9 cellular contexts compared by ENCODE assay signal in genomic region chr12:54385251-54385914, GRCh38.
DNase-seq lines count a peak whose midpoint lies in the region; ATAC-seq lines count a peak whose summit lies in the region.
"Had no signal": no experiment of that assay in that cellular context is flagged by ENCODE, and none has a peak within 500 bp of the region (broad histone marks: within the 10 kb centered on the region; RNA-seq: fewer than 3 reads in every experiment).

No MANE protein-coding gene starts in this region.

- peak overlapping the region; percentile 25; the same call in 1 of the 2 replicates for H3K27ac ChIP-seq in HUES6 (ENCODE audit: low read depth, low read length)

- H3K9me3 Mint-ChIP-seq in stimulated activated memory B cell treated with anti-CD40 and anti-IgM and Interleukin-4, amounts not matched to agents 10 μg/mL and 1 μg/mL and 100 μg/mL, for 72 hours = no peaks in the 10 kb centered on the region

- no peak overlapping the region for H3K9ac ChIP-seq in HUES6 (ENCODE audit: low read length)

- peaks cover 9% of the 10 kb centered on the region for H3K36me3 ChIP-seq in HUES6 (ENCODE audit: control insufficient read depth, insufficient read depth, low read length)

- H3K36me3 Mint-ChIP-seq in stimulated activated memory B cell treated with anti-CD40 and anti-IgM and Interleukin-4, amounts not matched to agents 10 μg/mL and 1 μg/mL and 100 μg/mL, for 72 hours = no peaks in the 10 kb centered on the region

- H3K4me3 Mint-ChIP-seq in stimulated activated memory B cell treated with anti-CD40 and anti-IgM and Interleukin-4, amounts not matched to agents 10 μg/mL and 1 μg/mL and 100 μg/mL, for 72 hours = peak overlapping the region; percentile 35

- H3K4me3 ChIP-seq in HUES6 (ENCODE audit: low read depth, low read length) = peak overlapping the region; percentile 35

- H3K27me3 ChIP-seq in HUES6 (ENCODE audit: control insufficient read depth, insufficient read depth, low read length) = no peaks in the 10 kb centered on the region

- DNase-seq in germinal center (ENCODE audit: low spot score) = peak; percentile 51
- no peak for DNase-seq in GOT3 (lab: John Stamatoyannopoulos, UW)
- no peak for DNase-seq in D341Med (ENCODE audit: low spot score)
- DNase-seq: stimulated activated CD4-positive, alpha-beta T cell treated with anti-CD3 and anti-CD28 coated beads, Interleukin-2, amount 100 ng/mL, for 48 hours had no signal

- ATAC-seq in GM19351 (IDR thresholded peaks at IDR 0.05; ENCODE audit: unreplicated experiment) (peak; percentile 75), GM21717 (IDR thresholded peaks at IDR 0.05; ENCODE audit: unreplicated experiment) (no peak), HG03139 (IDR thresholded peaks at IDR 0.05; ENCODE audit: unreplicated experiment) (no peak)
- peak; percentile 70 for ATAC-seq in stimulated activated memory B cell treated with anti-CD40 and anti-IgM and Interleukin-4, amounts not matched to agents 10 μg/mL and 1 μg/mL and 100 μg/mL, for 72 hours

- H3K27ac Mint-ChIP-seq in stimulated activated memory B cell treated with anti-CD40 and anti-IgM and Interleukin-4, amounts not matched to agents 10 μg/mL and 1 μg/mL and 100 μg/mL, for 72 hours = peak overlapping the region; percentile 67

- H3K4me1 ChIP-seq in HUES6 (ENCODE audit: control insufficient read depth, insufficient read depth, low read length) = peaks cover 67% of the 10 kb centered on the region

- peaks cover 56% of the 10 kb centered on the region for H3K4me1 Mint-ChIP-seq in stimulated activated memory B cell treated with anti-CD40 and anti-IgM and Interleukin-4, amounts not matched to agents 10 μg/mL and 1 μg/mL and 100 μg/mL, for 72 hours

- no peaks in the 10 kb centered on the region for H3K27me3 Mint-ChIP-seq in stimulated activated memory B cell treated with anti-CD40 and anti-IgM and Interleukin-4, amounts not matched to agents 10 μg/mL and 1 μg/mL and 100 μg/mL, for 72 hours

- H3K9me3 ChIP-seq in HUES6 (ENCODE audit: control insufficient read depth, insufficient read depth, low read depth, low read length) = no peaks in the 10 kb centered on the region

Comparison
In these comparisons a context has a peak if more than half of its experiments do, and no peak if none do; other contexts are left out.
1. ATAC-seq: peak in GM19351 (single experiment) and stimulated activated memory B cell treated with anti-CD40 and anti-IgM and Interleukin-4, amounts not matched to agents 10 μg/mL and 1 μg/mL and 100 μg/mL, for 72 hours (single experiment); none in GM21717 (single experiment) and HG03139 (single experiment).